In genomic region chr7:130394421-130395188, GRCh38 we compare ENCODE assay signal across 11 cellular contexts. TPM values are rescaled to one million over a fixed set of nuclear protein-coding genes. Genes with fewer than 3 reads are reported as not detected.
DNase-seq lines count a peak whose midpoint lies in the region; ATAC-seq and TF ChIP-seq lines count a peak whose summit lies in the region.
"Had no signal": no experiment of that assay in that cellular context is flagged by ENCODE, and none has a peak within 500 bp of the region (broad histone marks: within the 10 kb centered on the region; RNA-seq: fewer than 3 reads in every experiment).

No MANE protein-coding gene starts in this region.

- no peaks in the 10 kb centered on the region for H3K27me3 Mint-ChIP-seq in activated CD4-positive, alpha-beta memory T cell treated with anti-CD3 and anti-CD28 coated beads for 36 hours
- peaks cover 4% of the 10 kb centered on the region for H3K27me3 Mint-ChIP-seq in glutamatergic neuron (ENCODE audit: unreplicated experiment)

- H3K27me3 ChIP-seq in BLaER1 = no peaks in the 10 kb centered on the region
- H3K27me3 ChIP-seq: hepatocyte had no signal

- peak overlapping the region; percentile 51 for H3K4me2 ChIP-seq in BLaER1
- H3K4me2 ChIP-seq: hepatocyte had no signal

- no peaks in the 10 kb centered on the region for H4K20me1 ChIP-seq in BLaER1

- H3K4me1 Mint-ChIP-seq in activated CD4-positive, alpha-beta memory T cell treated with anti-CD3 and anti-CD28 coated beads for 36 hours (ENCODE audit: low read depth) = peaks cover 16% of the 10 kb centered on the region
- H3K4me1 Mint-ChIP-seq in glutamatergic neuron (ENCODE audit: low read depth, unreplicated experiment) = peaks cover 34% of the 10 kb centered on the region

- no peak for TF ChIP-seq CTCF in glutamatergic neuron (IDR thresholded peaks at IDR 0.05; ENCODE audit: partially characterized antibody, unreplicated experiment)

- H3K27ac Mint-ChIP-seq in activated CD4-positive, alpha-beta memory T cell treated with anti-CD3 and anti-CD28 coated beads for 36 hours = no peak overlapping the region
- H3K27ac Mint-ChIP-seq in glutamatergic neuron (ENCODE audit: unreplicated experiment) = peak overlapping the region; percentile 17

- peak; percentile 21 for DNase-seq in activated CD4-positive, alpha-beta memory T cell treated with anti-CD3 and anti-CD28 coated beads for 36 hours
- DNase-seq in glutamatergic neuron (no peak), glomerular visceral epithelial cell (ENCODE audit: extremely low spot score) (no peak), LoVo (ENCODE audit: low spot score) (no peak), NCI-H2227 treated with DMSO at 0.1 percent for 48 hours (lab: John Stamatoyannopoulos, UW) (no peak)

- no peak overlapping the region for H3K4me3 ChIP-seq in BLaER1
- H3K4me3 ChIP-seq: hepatocyte had no signal

- CTCF ChIA-PET in activated CD4-positive, alpha-beta memory T cell treated with anti-CD3 and anti-CD28 coated beads for 36 hours (lab: Charles Lee) = interaction anchor here (0.6 to 1.1 kb wide), 2 partner anchors 363 to 887 kb away, joined by 3 read pairs; no protein-coding TSS in a partner anchor

- H3K36me3 Mint-ChIP-seq in activated CD4-positive, alpha-beta memory T cell treated with anti-CD3 and anti-CD28 coated beads for 36 hours = peaks cover 2% of the 10 kb centered on the region
- no peaks in the 10 kb centered on the region for H3K36me3 Mint-ChIP-seq in glutamatergic neuron (ENCODE audit: unreplicated experiment)

- no peaks in the 10 kb centered on the region for H3K9me3 ChIP-seq in BLaER1

- H3K36me3 ChIP-seq in BLaER1 = peaks cover 23% of the 10 kb centered on the region

- no peak overlapping the region for H3K9ac ChIP-seq in BLaER1

- intact Hi-C loops in activated CD4-positive, alpha-beta memory T cell treated with anti-CD3 and anti-CD28 coated beads for 36 hours (cut with micrococcal nuclease) = loop anchor here (2.0 kb wide), 1 partner anchor 20 kb away; no protein-coding TSS in a partner anchor

- no peak overlapping the region for H3K4me3 Mint-ChIP-seq in activated CD4-positive, alpha-beta memory T cell treated with anti-CD3 and anti-CD28 coated beads for 36 hours
- H3K4me3 Mint-ChIP-seq in glutamatergic neuron (ENCODE audit: unreplicated experiment) = no peak overlapping the region

- H3K9me3 Mint-ChIP-seq in activated CD4-positive, alpha-beta memory T cell treated with anti-CD3 and anti-CD28 coated beads for 36 hours = no peaks in the 10 kb centered on the region
- H3K9me3 Mint-ChIP-seq in glutamatergic neuron (ENCODE audit: unreplicated experiment) = peaks cover 1% of the 10 kb centered on the region

- peak; percentile 50 for ATAC-seq in HG02610 (IDR thresholded peaks at IDR 0.05; ENCODE audit: unreplicated experiment)
- no peak for ATAC-seq in GM18520 (IDR thresholded peaks at IDR 0.05; ENCODE audit: unreplicated experiment)

- H3K4me1 ChIP-seq in BLaER1 = peaks cover 16% of the 10 kb centered on the region

- H3K27ac ChIP-seq in BLaER1 = no peak overlapping the region

- POLR2A ChIA-PET in activated CD4-positive, alpha-beta memory T cell treated with anti-CD3 and anti-CD28 coated beads for 36 hours (lab: Charles Lee) = no interaction called here

RNA-seq across cellular contexts. Expression of gene CPA1, which starts 14.3 kb away (rescaled TPM):
- total RNA-seq in activated CD4-positive, alpha-beta memory T cell treated with anti-CD3 and anti-CD28 coated beads for 36 hours = not detected
- not detected for total RNA-seq in glutamatergic neuron (ENCODE audit: unreplicated experiment)
- total RNA-seq: M059J, RPMI7951 had no signal

RNA-seq across cellular contexts. Expression of gene CEP41, which starts 46.2 kb away (rescaled TPM):
- 10 to 100 TPM; 14.0 to 16.4 TPM for total RNA-seq in activated CD4-positive, alpha-beta memory T cell treated with anti-CD3 and anti-CD28 coated beads for 36 hours
- total RNA-seq in glutamatergic neuron (ENCODE audit: unreplicated experiment) = 34.7 TPM

RNA-seq across cellular contexts. Expression of gene CPA5, which starts 50.0 kb away (rescaled TPM):
- under 1 TPM in 1 of 2 experiments, not detected in 1; 0.15 TPM for total RNA-seq in activated CD4-positive, alpha-beta memory T cell treated with anti-CD3 and anti-CD28 coated beads for 36 hours
- not detected for total RNA-seq in glutamatergic neuron (ENCODE audit: unreplicated experiment)
- total RNA-seq: hepatocyte, M059J had no signal
